Comparison of ENCODE assay signal across 1 cellular context in genomic region chr1:150629115-150629928, GRCh38.
A peak's percentile ranks its signal among the peaks of the same experiment; 100 is the strongest.
TF ChIP-seq lines count a peak whose summit lies in the region.

Gene ENSA (minus strand): TSS chr1:150629612. CDS start chr1:150629470, 142 bp downstream.

TF ChIP-seq in H1, 55 proteins besides CTCF, POLR2A, EP300 and RAD21 (continued from another document):
- TF ChIP-seq CHD7 (IDR thresholded peaks at IDR 0.05; ENCODE audit: insufficient replicate concordance, low read length): no peak
- peak; percentile 18; the same call in 1 of the 2 replicates for TF ChIP-seq RFX5 (IDR thresholded peaks at IDR 0.05; ENCODE audit: borderline replicate concordance, low read depth, low read length)
- peak; percentile 100 for TF ChIP-seq ATF2 (IDR thresholded peaks at IDR 0.05; ENCODE audit: low read length)
- TF ChIP-seq USF2 (IDR thresholded peaks at IDR 0.05; ENCODE audit: low read length): no peak
- TF ChIP-seq SUZ12 (IDR thresholded peaks at IDR 0.05; ENCODE audit: low read length): no peak
- no peak for TF ChIP-seq KDM4A (IDR thresholded peaks at IDR 0.05; ENCODE audit: low read depth, low read length, severe bottlenecking)
- no peak for TF ChIP-seq BCL11A (IDR thresholded peaks at IDR 0.05; ENCODE audit: low read depth in 2 of 2, low read length in 2 of 2)
- TF ChIP-seq ASH2L (IDR thresholded peaks at IDR 0.05; ENCODE audit: low read length): peak; percentile 84
- TF ChIP-seq TAF7 (optimal IDR thresholded peaks at IDR 0.05; ENCODE audit: borderline replicate concordance, low read depth, low read length): peak; percentile 83
- TF ChIP-seq CHD2 (IDR thresholded peaks at IDR 0.05; ENCODE audit: low read length): peak; percentile 95
- TF ChIP-seq YY1 (IDR thresholded peaks at IDR 0.05; ENCODE audit: low read depth, low read length): peak; percentile 97
- TF ChIP-seq TEAD4 (IDR thresholded peaks at IDR 0.05; ENCODE audit: low read depth, low read length): no peak
- TF ChIP-seq SIRT6 (IDR thresholded peaks at IDR 0.05; ENCODE audit: low read length): no peak
- no peak for TF ChIP-seq POU5F1 (IDR thresholded peaks at IDR 0.05; ENCODE audit: low read depth, low read length)
- no peak for TF ChIP-seq CBX5 (IDR thresholded peaks at IDR 0.05; ENCODE audit: low read depth, low read length)
- peak; percentile 73 for TF ChIP-seq PHF8 (conservative IDR thresholded peaks at IDR 0.05; ENCODE audit: low read depth, low read length)
- TF ChIP-seq SIN3A (conservative IDR thresholded peaks at IDR 0.05 in 1 of 2, IDR thresholded peaks at IDR 0.05 in 1 of 2; ENCODE audit: low read depth in 1 of 2, low read length in 2 of 2): peak; percentile 60 to 84; a peak in 2 of 4 replicates
- TF ChIP-seq RXRA (IDR thresholded peaks at IDR 0.05; ENCODE audit: insufficient read depth, low read depth, low read length): no peak
- TF ChIP-seq GTF2F1 (IDR thresholded peaks at IDR 0.05; ENCODE audit: borderline replicate concordance, low read depth, low read length): peak; percentile 66; the same call in 1 of the 2 replicates
- no peak for TF ChIP-seq NANOG (IDR thresholded peaks at IDR 0.05; ENCODE audit: insufficient read depth, low read depth, low read length, poor library complexity, severe bottlenecking)
- no peak for TF ChIP-seq CHD1 (IDR thresholded peaks at IDR 0.05; ENCODE audit: low read depth, low read length)
- peak; percentile 88 for TF ChIP-seq SAP30 (IDR thresholded peaks at IDR 0.05; ENCODE audit: insufficient read depth, insufficient replicate concordance, low read length)
- peak; percentile 30; the same call in 1 of the 2 replicates for TF ChIP-seq CEBPB (IDR thresholded peaks at IDR 0.05; ENCODE audit: low read depth, low read length)
- no peak for TF ChIP-seq KDM1A (IDR thresholded peaks at IDR 0.05; ENCODE audit: borderline replicate concordance, low read length)
- no peak for TF ChIP-seq CBX8 (IDR thresholded peaks at IDR 0.05; ENCODE audit: borderline replicate concordance, low read depth, low read length)
- peak; percentile 84 for TF ChIP-seq TBP (IDR thresholded peaks at IDR 0.05; ENCODE audit: low read depth, low read length)
- no peak for TF ChIP-seq HDAC6 (IDR thresholded peaks at IDR 0.05; ENCODE audit: low read depth, low read length)
- no peak for TF ChIP-seq CTBP2 (IDR thresholded peaks at IDR 0.05; ENCODE audit: borderline replicate concordance, insufficient read depth, insufficient read length, low read length)
- no peak for TF ChIP-seq MAFK (IDR thresholded peaks at IDR 0.05; ENCODE audit: low read depth, low read length)
- peak; percentile 92 for TF ChIP-seq TAF1 (IDR thresholded peaks at IDR 0.05; ENCODE audit: low read depth, low read length)
- no peak for TF ChIP-seq TCF12 (IDR thresholded peaks at IDR 0.05; ENCODE audit: low read depth, low read length)
- TF ChIP-seq CREB1 (IDR thresholded peaks at IDR 0.05): peak; percentile 92
- TF ChIP-seq EGR1 (IDR thresholded peaks at IDR 0.05; ENCODE audit: borderline replicate concordance, low read depth, low read length): no peak
- no peak for TF ChIP-seq FOSL1 (IDR thresholded peaks at IDR 0.05; ENCODE audit: insufficient read depth, low read depth, low read length)
- peak; percentile 62; the same call in 1 of the 2 replicates for TF ChIP-seq MAX (IDR thresholded peaks at IDR 0.05)
- no peak for TF ChIP-seq BACH1 (IDR thresholded peaks at IDR 0.05; ENCODE audit: low read length)
- TF ChIP-seq HDAC2 (IDR thresholded peaks at IDR 0.05; ENCODE audit: borderline replicate concordance in 1 of 2, low read depth in 2 of 2, low read length in 2 of 2): no peak
- TF ChIP-seq SIX5 (IDR thresholded peaks at IDR 0.05; ENCODE audit: low read depth, low read length): no peak
- peak; percentile 100 for TF ChIP-seq SP1 (IDR thresholded peaks at IDR 0.05; ENCODE audit: low read depth, low read length)
- no peak for TF ChIP-seq ATF3 (IDR thresholded peaks at IDR 0.05; ENCODE audit: insufficient read depth, low read depth, low read length)
- no peak for TF ChIP-seq EZH2 (IDR thresholded peaks at IDR 0.05; ENCODE audit: low read depth, low read length, severe bottlenecking)
- peak; percentile 71 for TF ChIP-seq POLR2AphosphoS5 (IDR thresholded peaks at IDR 0.05; ENCODE audit: low read depth, low read length)
- TF ChIP-seq E2F6 (IDR thresholded peaks at IDR 0.05): no peak
- no peak for TF ChIP-seq ZNF274 (IDR thresholded peaks at IDR 0.05; ENCODE audit: borderline replicate concordance, extremely low read depth, low read length)
- TF ChIP-seq BRCA1 (IDR thresholded peaks at IDR 0.05; ENCODE audit: low read depth, low read length): no peak
- peak; percentile 56; the same call in 1 of the 2 replicates for TF ChIP-seq JUN (IDR thresholded peaks at IDR 0.05; ENCODE audit: low read depth, low read length)
TF ChIP-seq in H1: peak in this region for 20.
